ENCODE assay signal across 17 cellular contexts in the genomic region with DNA sequence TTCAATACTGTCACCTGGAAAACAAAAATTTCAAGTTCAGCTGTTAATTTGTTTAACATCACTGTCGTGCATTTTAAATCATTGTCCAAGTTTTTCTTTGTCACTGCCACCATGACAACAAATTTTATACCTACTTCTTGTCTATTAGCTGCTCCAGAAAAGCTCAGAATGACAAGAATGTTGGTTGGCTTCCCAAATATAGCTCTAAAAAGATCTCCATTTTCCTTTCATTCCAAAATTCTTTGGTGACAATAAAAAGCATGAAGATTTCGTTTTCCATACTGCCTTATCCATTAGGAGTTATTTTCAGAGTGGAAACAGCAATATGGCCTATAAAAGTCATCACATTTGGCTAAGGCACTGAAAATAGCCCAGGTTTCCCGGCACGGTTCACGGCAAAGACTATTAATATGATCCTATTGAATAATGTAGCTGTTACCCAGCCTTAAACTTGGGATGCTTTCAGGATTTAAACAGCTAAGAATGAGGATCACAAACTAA. TPM values are rescaled to one million over a fixed set of nuclear protein-coding genes. Genes with fewer than 3 reads are reported as not detected.
"Had no signal": no experiment of that assay in that cellular context is flagged by ENCODE, and none has a peak within 500 bp of the region (broad histone marks: within the 10 kb centered on the region; RNA-seq: fewer than 3 reads in every experiment).

No MANE protein-coding gene starts in this region.

- H3K27me3 ChIP-seq: ascending aorta, thyroid gland had no signal

- H3K9me3 ChIP-seq: ascending aorta, esophagus squamous epithelium, SJSA1, thyroid gland had no signal

- H3K36me3 ChIP-seq: ascending aorta, esophagus squamous epithelium, SJSA1, thyroid gland had no signal

- FAIRE-seq: colon, endothelial cell of umbilical vein had no signal

- ATAC-seq: activated naive CD8-positive, alpha-beta T cell treated with anti-CD3 and anti-CD28 coated beads, Interleukin-2, amount 50 U/mL, for 24 hours had no signal

- H3K27ac ChIP-seq: ascending aorta, esophagus squamous epithelium, SJSA1, thyroid gland had no signal

- H3K4me3 Mint-ChIP-seq: activated CD4-positive, alpha-beta T cell treated with anti-CD3 and anti-CD28 coated beads, Interleukin-2, amount 10 ng/mL, durations not matched to agents 24 days and 14 days; activated naive CD8-positive, alpha-beta T cell treated with anti-CD3 and anti-CD28 coated beads, Interleukin-2, amount 50 U/mL, for 24 hours; T-helper 2 cell treated with Interferon-gamma antibody and Interleukin-4, amounts not matched to agents 5 μg/mL and 100 μg/mL, for 36 hours had no signal

- H3K27ac Mint-ChIP-seq: activated CD4-positive, alpha-beta T cell treated with anti-CD3 and anti-CD28 coated beads, Interleukin-2, amount 10 ng/mL, durations not matched to agents 24 days and 14 days; activated naive CD8-positive, alpha-beta T cell treated with anti-CD3 and anti-CD28 coated beads, Interleukin-2, amount 50 U/mL, for 24 hours; T-helper 2 cell treated with Interferon-gamma antibody and Interleukin-4, amounts not matched to agents 5 μg/mL and 100 μg/mL, for 36 hours had no signal

- H3K4me3 ChIP-seq: ascending aorta, SJSA1, thyroid gland had no signal

- H3K9me3 Mint-ChIP-seq: activated CD4-positive, alpha-beta T cell treated with anti-CD3 and anti-CD28 coated beads, Interleukin-2, amount 10 ng/mL, durations not matched to agents 24 days and 14 days; activated naive CD8-positive, alpha-beta T cell treated with anti-CD3 and anti-CD28 coated beads, Interleukin-2, amount 50 U/mL, for 24 hours; T-helper 2 cell treated with Interferon-gamma antibody and Interleukin-4, amounts not matched to agents 5 μg/mL and 100 μg/mL, for 36 hours had no signal

- DNase-seq: activated CD4-positive, alpha-beta T cell treated with anti-CD3 and anti-CD28 coated beads, Interleukin-2, amount 10 ng/mL, durations not matched to agents 24 days and 14 days; activated CD4-positive, CD25-positive, alpha-beta regulatory T cell; activated CD8-positive, alpha-beta memory T cell treated with anti-CD3 and anti-CD28 coated beads for 24 hours; activated naive CD4-positive, alpha-beta T cell; activated naive CD8-positive, alpha-beta T cell treated with anti-CD3 and anti-CD28 coated beads, Interleukin-2, amount 50 U/mL, for 24 hours; effector CD4-positive, alpha-beta T cell; esophagus squamous epithelium; foreskin fibroblast; mesendoderm; stimulated activated CD4-positive, alpha-beta T cell treated with anti-CD3 and anti-CD28 coated beads, Interleukin-12 subunit alpha, Interleukin-12 subunit beta, amount 100 ng/mL, for 4 hours; stimulated activated CD4-positive, alpha-beta T cell treated with anti-CD3 and anti-CD28 coated beads, Interleukin-2, amount 100 ng/mL, for 24 hours; thyroid gland had no signal

- H3K4me1 ChIP-seq: thyroid gland had no signal

RNA-seq across cellular contexts. Expression of gene CTTNBP2, which starts 2.8 kb away (rescaled TPM):
- total RNA-seq: activated CD4-positive, alpha-beta T cell treated with anti-CD3 and anti-CD28 coated beads, Interleukin-2, amount 10 ng/mL, durations not matched to agents 24 days and 14 days; SJSA1 had no signal
